In the genomic region with DNA sequence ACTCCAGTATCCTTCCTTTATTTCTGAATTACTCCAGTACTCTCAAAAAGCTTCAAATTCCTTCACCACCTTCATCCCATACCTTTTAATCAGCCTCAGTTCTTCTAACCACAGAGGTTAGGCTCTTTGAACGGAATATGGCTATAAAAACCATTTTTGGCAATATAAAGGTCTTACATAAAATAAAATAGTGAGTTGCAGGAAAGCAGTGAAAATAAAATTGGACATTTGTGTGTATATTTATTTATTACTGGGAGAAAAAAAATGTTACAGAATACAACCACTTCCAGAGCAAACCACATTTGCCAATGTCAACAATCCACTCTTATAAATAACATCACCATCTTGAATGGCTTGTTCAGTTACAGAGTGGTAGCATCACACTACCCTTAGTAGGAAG, we compare ENCODE assay signal across 15 cellular contexts.
"Had no signal": no experiment of that assay in that cellular context is flagged by ENCODE, and none has a peak within 500 bp of the region (broad histone marks: within the 10 kb centered on the region; RNA-seq: fewer than 3 reads in every experiment).

No MANE protein-coding gene starts in this region.

- H3K9me3 ChIP-seq: pancreas, sigmoid colon, thoracic aorta had no signal

- H3K4me3 ChIP-seq: pancreas, sigmoid colon, thoracic aorta had no signal

- DNase-seq: activated CD4-positive, alpha-beta T cell treated with anti-CD3 and anti-CD28 coated beads, Interleukin-2, amount 10 ng/mL, durations not matched to agents 24 days and 14 days; activated CD4-positive, CD25-positive, alpha-beta regulatory T cell; activated CD8-positive, alpha-beta memory T cell treated with anti-CD3 and anti-CD28 coated beads, Interleukin-2, amount 50 U/mL, for 4 hours; activated CD8-positive, alpha-beta T cell treated with anti-CD3 and anti-CD28 coated beads, Interleukin-2, amount 10 ng/mL, durations not matched to agents 7 days and 5 days; activated naive CD4-positive, alpha-beta T cell; activated naive CD8-positive, alpha-beta T cell treated with anti-CD3 and anti-CD28 coated beads, Interleukin-2, amount 10 ng/mL, durations not matched to agents 7 days and 5 days; anterior cingulate cortex; erythroblast; foreskin fibroblast; hypothalamus; kidney glomerular epithelial cell; pancreas; sigmoid colon; stimulated activated CD4-positive, alpha-beta T cell treated with anti-CD3 and anti-CD28 coated beads, Interleukin-1b, Interleukin-23, amount 100 ng/mL, for 48 hours had no signal

- H3K27me3 ChIP-seq: pancreas, sigmoid colon had no signal

- H3K27ac ChIP-seq: pancreas, sigmoid colon had no signal

- ATAC-seq: activated CD8-positive, alpha-beta T cell treated with anti-CD3 and anti-CD28 coated beads, Interleukin-2, amount 10 ng/mL, durations not matched to agents 7 days and 5 days; pancreas had no signal
